ENCODE assay signal across 11 cellular contexts in genomic region chr19:53942001-53942786, GRCh38. TPM values are rescaled to one million over a fixed set of nuclear protein-coding genes. Genes with fewer than 3 reads are reported as not detected.
DNase-seq lines count a peak whose midpoint lies in the region; ATAC-seq and TF ChIP-seq lines count a peak whose summit lies in the region.
"Had no signal": no experiment of that assay in that cellular context is flagged by ENCODE, and none has a peak within 500 bp of the region (broad histone marks: within the 10 kb centered on the region; RNA-seq: fewer than 3 reads in every experiment).

No MANE protein-coding gene starts in this region.

- CTCF ChIA-PET in PC-3 (lab: Charles Lee): no interaction called here

- no peaks in the 10 kb centered on the region for H3K9me2 ChIP-seq in PC-3 (replicated peaks; ENCODE audit: low read length)

- no peaks in the 10 kb centered on the region for H3F3A ChIP-seq in PC-3 (ENCODE audit: low read length, unreplicated experiment)

- H2AFZ ChIP-seq in PC-3 (ENCODE audit: low read length): no peak overlapping the region

- H3K4me2 ChIP-seq in PC-3 (ENCODE audit: low read length): no peak overlapping the region

- TF ChIP-seq CTCF in PC-3 (conservative IDR thresholded peaks at IDR 0.05; ENCODE audit: low read depth, low read length) (peak; percentile 24; the same call in 1 of the 2 replicates), fibroblast of pulmonary artery (IDR thresholded peaks at IDR 0.05; ENCODE audit: low read length, missing control alignments) (no peak)

- no peaks in the 10 kb centered on the region for H3K4me1 ChIP-seq in PC-3 (ENCODE audit: insufficient read depth, low read length)

- no peaks in the 10 kb centered on the region for H3K36me3 ChIP-seq in PC-3 (ENCODE audit: low read depth, low read length)

- DNase-seq in activated T-cell treated with anti-CD3 and anti-CD28 coated beads, Interleukin-2, amount 50 U/mL, for 48 hours: peak; percentile 45 to 48
- no peak for DNase-seq in activated T-cell treated with anti-CD3 and anti-CD28 coated beads, Interleukin-2, amount 50 U/mL, for 1 hour
- peak; percentile 19 for DNase-seq in PC-3
- peak; percentile 40 for DNase-seq in fibroblast of pulmonary artery (ENCODE audit: low read depth)
- DNase-seq in stimulated activated CD4-positive, alpha-beta T cell treated with anti-CD3 and anti-CD28 coated beads, Interleukin-1b, Interleukin-23, amount 100 ng/mL, for 48 hours: peak; percentile 20
- no peak for DNase-seq in KG1 (lab: John Stamatoyannopoulos, UW)
- no peak for DNase-seq in NCI-H524 treated with DMSO at 0.1 percent for 48 hours (lab: John Stamatoyannopoulos, UW)
- no peak for DNase-seq in SHP77 treated with DMSO at 0.1 percent for 48 hours (lab: John Stamatoyannopoulos, UW)
- DNase-seq: KBM-7, SW 1271 had no signal

- no TSS peak for BruUV-seq in PC-3 (replicated peaks; lab: Mats Ljungman, UMichigan)

- no peaks in the 10 kb centered on the region for H3K79me2 ChIP-seq in PC-3 (ENCODE audit: low read length)

- intact Hi-C loops in PC-3 (cut with micrococcal nuclease): no loop called here

- no peak overlapping the region for H3K4me3 ChIP-seq in PC-3 (ENCODE audit: low read length)
- H3K4me3 ChIP-seq in fibroblast of pulmonary artery (replicated peaks; ENCODE audit: low read depth, low read length): no peak overlapping the region

- no peaks in the 10 kb centered on the region for H4K20me1 ChIP-seq in PC-3 (ENCODE audit: low read length)

- no peak overlapping the region for H3K27ac ChIP-seq in PC-3 (ENCODE audit: low read length)

- H3K9ac ChIP-seq in PC-3 (ENCODE audit: low read length): no peak overlapping the region

- H3K9me3 ChIP-seq in PC-3 (ENCODE audit: low read length): no peaks in the 10 kb centered on the region

- ATAC-seq in PC-3: no peak

- POLR2A ChIA-PET in PC-3 (lab: Charles Lee; ENCODE audit: unreplicated experiment): no interaction called here

- peaks cover 4% of the 10 kb centered on the region; the same call in 1 of the 2 replicates for H3K27me3 ChIP-seq in PC-3 (ENCODE audit: low read length)

RNA-seq across cellular contexts. Expression of gene CACNG8, which starts 20.5 kb away (rescaled TPM):
- 0.15 and 0.23 TPM in 2 replicates for total RNA-seq in PC-3 (2014; rRNA removed)
- total RNA-seq: B cell had no signal

RNA-seq across cellular contexts. Expression of gene CACNG7, which starts 33.1 kb away (rescaled TPM):
- not detected in 2 replicates for total RNA-seq in PC-3 (2014; rRNA removed)
- total RNA-seq: B cell had no signal

RNA-seq across cellular contexts. Expression of gene CACNG6, which starts 49.2 kb away (rescaled TPM):
- total RNA-seq in PC-3 (2014; rRNA removed): 1.8 TPM in 1 of 2 replicates, not detected in the other
- total RNA-seq: B cell had no signal

Comparison
In these comparisons a context has a peak if more than half of its experiments do, and no peak if none do; other contexts are left out.
1. DNase-seq: peak in activated T-cell treated with anti-CD3 and anti-CD28 coated beads, Interleukin-2, amount 50 U/mL, for 48 hours (2 of 2), PC-3 (single experiment), fibroblast of pulmonary artery (single experiment) and stimulated activated CD4-positive, alpha-beta T cell treated with anti-CD3 and anti-CD28 coated beads, Interleukin-1b, Interleukin-23, amount 100 ng/mL, for 48 hours (single experiment); none in activated T-cell treated with anti-CD3 and anti-CD28 coated beads, Interleukin-2, amount 50 U/mL, for 1 hour (single experiment), KG1 (single experiment), NCI-H524 treated with DMSO at 0.1 percent for 48 hours (single experiment) and SHP77 treated with DMSO at 0.1 percent for 48 hours (single experiment).